In the genomic region with DNA sequence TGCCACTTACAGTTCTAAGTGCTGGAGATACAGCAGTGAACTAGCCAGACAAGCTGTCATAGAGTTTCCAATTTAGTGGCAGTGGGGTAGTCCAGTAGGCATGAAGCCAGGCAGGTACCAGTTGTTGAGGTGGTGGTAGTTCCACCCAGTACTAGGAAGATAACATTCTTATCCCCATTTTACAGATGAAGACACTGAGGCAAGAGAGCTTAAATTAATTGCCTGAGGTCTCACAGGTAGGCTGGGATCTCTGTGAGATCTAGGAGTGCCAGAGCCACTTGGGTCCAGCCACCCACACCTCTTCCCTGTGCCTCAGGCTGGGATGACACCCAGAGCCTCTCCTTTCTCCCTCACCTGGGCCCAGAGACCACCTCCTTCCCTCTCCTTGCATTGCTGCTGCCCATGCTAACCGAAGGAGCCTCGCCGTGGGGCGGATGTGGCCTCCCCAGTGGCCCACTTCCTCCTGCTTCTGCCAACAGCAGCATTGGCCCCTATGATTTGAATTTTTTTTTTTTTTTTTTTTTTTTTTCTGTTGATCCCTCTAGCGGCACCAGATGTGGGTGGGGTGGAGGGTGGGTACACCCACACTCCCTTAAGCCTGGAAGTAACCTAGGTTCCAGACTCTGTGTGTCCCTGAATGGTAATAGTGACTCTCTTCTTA, we compare ENCODE assay signal across 8 cellular contexts.
DNase-seq lines count a peak whose midpoint lies in the region; ATAC-seq lines count a peak whose summit lies in the region.

No MANE protein-coding gene starts in this region.

- no peaks in the 10 kb centered on the region for H3K27me3 Mint-ChIP-seq in effector memory CD8-positive, alpha-beta T cell
- no peaks in the 10 kb centered on the region for H3K27me3 Mint-ChIP-seq in stimulated activated naive CD8-positive, alpha-beta T cell treated with anti-CD3 and anti-CD28 coated beads, Interleukin-15, Interleukin-2, amounts not matched to agents 100 ng/mL and 50 ng/mL, for 24 hours

- DNase-seq in activated CD4-positive, alpha-beta T cell treated with anti-CD3 and anti-CD28 coated beads for 4 hours: peak; percentile 28 to 49
- DNase-seq in effector memory CD8-positive, alpha-beta T cell: peak; percentile 65 to 69 (median 67)
- DNase-seq in cerebellum (ENCODE audit: low spot score) (no peak), globus pallidus (ENCODE audit: low spot score) (no peak), NCI-H128 (lab: John Stamatoyannopoulos, UW; ENCODE audit: unreplicated experiment) (no peak), Ammon's horn (ENCODE audit: low spot score) (no peak)

- H3K4me1 Mint-ChIP-seq in effector memory CD8-positive, alpha-beta T cell (ENCODE audit: low read depth in 2 of 2): peaks cover 72 to 87% of the 10 kb centered on the region in 2 donors
- H3K4me1 Mint-ChIP-seq in stimulated activated naive CD8-positive, alpha-beta T cell treated with anti-CD3 and anti-CD28 coated beads, Interleukin-15, Interleukin-2, amounts not matched to agents 100 ng/mL and 50 ng/mL, for 24 hours (ENCODE audit: low read depth): peaks cover 96% of the 10 kb centered on the region

- peak overlapping the region; percentile 58 to 70 for H3K4me3 Mint-ChIP-seq in effector memory CD8-positive, alpha-beta T cell
- H3K4me3 Mint-ChIP-seq in stimulated activated naive CD8-positive, alpha-beta T cell treated with anti-CD3 and anti-CD28 coated beads, Interleukin-15, Interleukin-2, amounts not matched to agents 100 ng/mL and 50 ng/mL, for 24 hours: peak overlapping the region; percentile 67

- H3K36me3 Mint-ChIP-seq in effector memory CD8-positive, alpha-beta T cell (ENCODE audit: insufficient read depth): peaks cover 8% of the 10 kb centered on the region
- peaks cover 15% of the 10 kb centered on the region for H3K36me3 Mint-ChIP-seq in stimulated activated naive CD8-positive, alpha-beta T cell treated with anti-CD3 and anti-CD28 coated beads, Interleukin-15, Interleukin-2, amounts not matched to agents 100 ng/mL and 50 ng/mL, for 24 hours (ENCODE audit: low read depth)

- H3K27ac Mint-ChIP-seq in effector memory CD8-positive, alpha-beta T cell: peak overlapping the region; percentile 61 to 76
- peak overlapping the region; percentile 89 for H3K27ac Mint-ChIP-seq in stimulated activated naive CD8-positive, alpha-beta T cell treated with anti-CD3 and anti-CD28 coated beads, Interleukin-15, Interleukin-2, amounts not matched to agents 100 ng/mL and 50 ng/mL, for 24 hours

- H3K9me3 Mint-ChIP-seq in effector memory CD8-positive, alpha-beta T cell: no peaks in the 10 kb centered on the region
- no peaks in the 10 kb centered on the region for H3K9me3 Mint-ChIP-seq in stimulated activated naive CD8-positive, alpha-beta T cell treated with anti-CD3 and anti-CD28 coated beads, Interleukin-15, Interleukin-2, amounts not matched to agents 100 ng/mL and 50 ng/mL, for 24 hours

- peak; percentile 51 for ATAC-seq in HG03460 (IDR thresholded peaks at IDR 0.05; ENCODE audit: unreplicated experiment)
- ATAC-seq in effector memory CD8-positive, alpha-beta T cell (replicated peaks): peak; percentile 79

Comparison
In these comparisons a context has a peak if more than half of its experiments do, and no peak if none do; other contexts are left out.
1. DNase-seq: peak in activated CD4-positive, alpha-beta T cell treated with anti-CD3 and anti-CD28 coated beads for 4 hours (2 of 2) and effector memory CD8-positive, alpha-beta T cell (3 of 3); none in cerebellum (single experiment), globus pallidus (single experiment), NCI-H128 (single experiment) and Ammon's horn (single experiment).